1 cellular context compared by ENCODE assay signal in the genomic region with DNA sequence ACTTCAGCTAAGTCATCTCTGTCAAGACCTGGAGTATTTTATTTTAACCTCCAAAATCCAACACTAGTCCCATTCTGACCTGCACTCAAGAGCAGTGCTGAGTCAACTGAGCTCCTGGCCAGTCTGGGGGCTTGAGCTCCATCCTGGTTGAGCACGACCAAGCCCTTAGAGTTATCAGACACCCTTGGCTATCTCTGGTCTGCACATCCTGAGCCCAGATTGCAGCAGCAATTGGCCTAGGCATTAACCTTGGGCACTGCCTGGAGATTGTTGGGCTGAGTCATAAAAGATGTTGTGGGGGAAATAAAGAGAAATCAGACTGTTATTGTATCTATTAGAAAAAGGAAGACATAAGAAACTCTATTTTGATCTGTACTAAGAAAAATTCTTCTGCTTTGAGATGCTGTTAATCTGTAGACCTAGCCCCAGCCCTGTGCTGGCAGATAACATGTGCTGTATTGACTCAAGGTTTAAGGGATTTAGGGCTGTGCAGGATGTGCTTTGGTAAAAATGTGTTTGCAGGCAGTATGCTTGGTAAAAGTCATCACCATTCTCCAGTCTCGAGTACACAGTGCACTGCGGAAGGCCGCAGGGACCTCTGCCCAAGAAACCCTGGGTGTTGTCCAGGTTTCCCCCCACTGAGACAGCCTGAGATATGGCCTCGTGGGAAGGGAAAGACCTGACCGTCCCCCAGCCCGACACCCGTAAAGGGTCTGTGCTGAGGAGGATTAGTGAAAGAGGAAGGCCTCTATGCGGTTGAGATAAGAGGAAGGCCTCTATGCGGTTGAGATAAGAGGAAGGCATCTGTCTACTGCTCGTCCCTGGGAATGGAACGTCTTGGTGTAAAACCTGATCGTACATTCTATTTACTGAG. TPM values are rescaled to one million over a fixed set of nuclear protein-coding genes. Genes with fewer than 3 reads are reported as not detected.
"Had no signal": no experiment of that assay in that cellular context is flagged by ENCODE, and none has a peak within 500 bp of the region (broad histone marks: within the 10 kb centered on the region; RNA-seq: fewer than 3 reads in every experiment).

No MANE protein-coding gene starts in this region.

RNA-seq across cellular contexts. Expression of a gene that starts 14.0 kb away (rescaled TPM):
- total RNA-seq: naive thymus-derived CD8-positive, alpha-beta T cell had no signal
